ENCODE assay signal across 29 cellular contexts in the genomic region with DNA sequence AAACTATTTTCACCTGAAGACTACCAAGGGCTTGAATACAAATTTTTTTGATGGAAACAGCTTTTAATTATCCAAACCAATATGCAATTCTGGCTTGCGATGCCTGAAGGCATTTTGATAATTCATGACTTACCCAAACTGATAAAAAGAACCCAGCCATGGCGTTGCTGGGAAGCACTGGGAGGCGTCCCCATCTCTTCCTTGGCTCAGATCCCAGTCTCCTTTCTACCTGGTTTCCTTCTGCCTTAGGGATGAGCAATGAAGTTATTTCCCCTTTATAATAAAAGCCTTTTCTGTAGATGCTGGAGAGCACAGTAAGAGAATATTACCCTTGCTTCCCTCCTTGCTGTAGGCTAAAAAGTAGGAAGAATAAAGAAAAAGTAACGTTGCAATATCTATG.
"Had no signal": no experiment of that assay in that cellular context is flagged by ENCODE, and none has a peak within 500 bp of the region (broad histone marks: within the 10 kb centered on the region; RNA-seq: fewer than 3 reads in every experiment).

No MANE protein-coding gene starts in this region.

- H3K27ac ChIP-seq: brain microvascular endothelial cell, esophagus squamous epithelium, gastrocnemius medialis, left lung, lower lobe of right lung, stomach, suprapubic skin, VCaP had no signal

- H3K4me1 Mint-ChIP-seq: immature natural killer cell had no signal

- H3K27me3 ChIP-seq: brain microvascular endothelial cell, esophagus squamous epithelium, gastrocnemius medialis, left lung, stomach, suprapubic skin had no signal

- H3K36me3 Mint-ChIP-seq: immature natural killer cell; stimulated activated naive B cell treated with anti-CD40 and anti-IgM and Interleukin-4, amounts not matched to agents 10 μg/mL and 1 μg/mL and 100 μg/mL, for 72 hours had no signal

- H3K4me3 Mint-ChIP-seq: activated T-helper 1 cell treated with anti-CD3 and anti-CD28 coated beads, Interleukin-12 subunit alpha, Interleukin-12 subunit beta, Interleukin-2, Interleukin-4 antibody, amounts not matched to agents 30 ng/mL and 10 ng/mL and 1 ng/mL, durations not matched to agents 14 hours and 24 hours and 36 hours; endodermal cell; immature natural killer cell; natural killer cell treated with Interleukin-12 subunit alpha and Interleukin-12 subunit beta and Interleukin-15 and Interleukin-18, amount 100 ng/mL, for 72 hours; stimulated activated naive B cell treated with anti-CD40 and anti-IgM and Interleukin-4, amounts not matched to agents 10 μg/mL and 1 μg/mL and 100 μg/mL, for 72 hours had no signal

- H3K36me3 ChIP-seq: brain microvascular endothelial cell, esophagus squamous epithelium, gastrocnemius medialis, left lung, lower lobe of right lung, stomach, suprapubic skin had no signal

- DNase-seq: activated CD4-positive, alpha-beta T cell treated with anti-CD3 and anti-CD28 coated beads for 48 hours; activated CD4-positive, alpha-beta T cell treated with anti-CD3 and anti-CD28 coated beads, Interleukin-2, amount 50 U/mL, for 48 hours; activated CD8-positive, alpha-beta memory T cell treated with anti-CD3 and anti-CD28 coated beads, Interleukin-2, amount 50 U/mL, for 4 hours; activated gamma-delta T cell; activated naive CD4-positive, alpha-beta T cell treated with anti-CD3 and anti-CD28 coated beads, Interleukin-2, amount 50 U/mL, for 16 hours; activated T-cell treated with anti-CD3 and anti-CD28 coated beads, Interleukin-2, amount 50 U/mL, for 1 hour; amniotic stem cell; brain microvascular endothelial cell; central memory CD4-positive, alpha-beta T cell; endodermal cell; esophagus squamous epithelium; gastrocnemius medialis; glutamatergic neuron; hippocampal formation; immature natural killer cell; left lung; lower lobe of right lung; mesenchymal stem cell; posterior cingulate gyrus; right cardiac atrium; stimulated activated CD4-positive, alpha-beta T cell treated with anti-CD3 and anti-CD28 coated beads, Interleukin-15, amount 100 ng/mL, for 24 hours; stimulated activated CD4-positive, alpha-beta T cell treated with anti-CD3 and anti-CD28 coated beads, Interleukin-2, amount 100 ng/mL, for 24 hours; stimulated activated naive B cell treated with anti-CD40 and anti-IgM and Interleukin-4, amounts not matched to agents 10 μg/mL and 1 μg/mL and 100 μg/mL, for 72 hours; stomach; trophoblast cell had no signal

- H3K27me3 Mint-ChIP-seq: natural killer cell treated with Interleukin-12 subunit alpha and Interleukin-12 subunit beta and Interleukin-15 and Interleukin-18, amount 100 ng/mL, for 72 hours; stimulated activated naive B cell treated with anti-CD40 and anti-IgM and Interleukin-4, amounts not matched to agents 10 μg/mL and 1 μg/mL and 100 μg/mL, for 72 hours had no signal

- H3K27ac Mint-ChIP-seq: activated T-helper 1 cell treated with anti-CD3 and anti-CD28 coated beads, Interleukin-12 subunit alpha, Interleukin-12 subunit beta, Interleukin-2, Interleukin-4 antibody, amounts not matched to agents 30 ng/mL and 10 ng/mL and 1 ng/mL, durations not matched to agents 14 hours and 24 hours and 36 hours; endodermal cell; immature natural killer cell; natural killer cell treated with Interleukin-12 subunit alpha and Interleukin-12 subunit beta and Interleukin-15 and Interleukin-18, amount 100 ng/mL, for 72 hours; stimulated activated naive B cell treated with anti-CD40 and anti-IgM and Interleukin-4, amounts not matched to agents 10 μg/mL and 1 μg/mL and 100 μg/mL, for 72 hours had no signal

- H3K4me3 ChIP-seq: esophagus squamous epithelium, gastrocnemius medialis, left lung, lower lobe of right lung, stomach, suprapubic skin had no signal
